Comparison of ENCODE assay signal across 9 cellular contexts in genomic region chr4:88696620-88697019, GRCh38. TPM values are rescaled to one million over a fixed set of nuclear protein-coding genes. Genes with fewer than 3 reads are reported as not detected.
DNase-seq lines count a peak whose midpoint lies in the region; ATAC-seq and TF ChIP-seq lines count a peak whose summit lies in the region.
"Had no signal": no experiment of that assay in that cellular context is flagged by ENCODE, and none has a peak within 500 bp of the region (broad histone marks: within the 10 kb centered on the region; RNA-seq: fewer than 3 reads in every experiment).

No MANE protein-coding gene starts in this region.

- no peaks in the 10 kb centered on the region for H3K9me3 Mint-ChIP-seq in activated naive CD4-positive, alpha-beta T cell treated with anti-CD3 and anti-CD28 coated beads for 36 hours
- H3K9me3 Mint-ChIP-seq in memory B cell = no peaks in the 10 kb centered on the region

- DNase-seq in activated naive CD4-positive, alpha-beta T cell treated with anti-CD3 and anti-CD28 coated beads for 36 hours = no peak
- no peak for DNase-seq in activated naive CD4-positive, alpha-beta T cell treated with Interleukin-2 at 50 U/mL for 16 hours
- DNase-seq in astrocyte of the spinal cord (ENCODE audit: low read depth, low spot score) = no peak
- no peak for DNase-seq in memory B cell (ENCODE audit: low spot score in 2 of 2)
- DNase-seq in DMS 273 (lab: John Stamatoyannopoulos, UW; ENCODE audit: unreplicated experiment) = no peak
- DNase-seq: Calu3 had no signal

- 90% methylated on average over 7 of the region's 7 CpGs for WGBS in thymus

- no peaks in the 10 kb centered on the region for H3K27me3 Mint-ChIP-seq in activated naive CD4-positive, alpha-beta T cell treated with anti-CD3 and anti-CD28 coated beads for 36 hours (ENCODE audit: low read depth)
- no peaks in the 10 kb centered on the region for H3K27me3 Mint-ChIP-seq in memory B cell

- CTCF ChIA-PET in activated naive CD4-positive, alpha-beta T cell treated with anti-CD3 and anti-CD28 coated beads for 36 hours (lab: Charles Lee) = interaction anchor here (1.3 to 1.6 kb wide), 2 partner anchors 157 kb away, joined by 5 read pairs; no protein-coding TSS in a partner anchor

- in situ Hi-C loops in astrocyte of the spinal cord (cut with HindIII; ENCODE audit: low sequenced_read_pairs) = no loop called here

- H3K4me1 ChIP-seq in thymus (ENCODE audit: control insufficient read depth, insufficient read depth, low read length) = no peaks in the 10 kb centered on the region

- H3K36me3 Mint-ChIP-seq in activated naive CD4-positive, alpha-beta T cell treated with anti-CD3 and anti-CD28 coated beads for 36 hours (ENCODE audit: low read depth) = peaks cover 2% of the 10 kb centered on the region
- H3K36me3 Mint-ChIP-seq in memory B cell = peaks cover 17% of the 10 kb centered on the region

- peak overlapping the region; percentile 82 for H3K4me3 Mint-ChIP-seq in activated naive CD4-positive, alpha-beta T cell treated with anti-CD3 and anti-CD28 coated beads for 36 hours
- H3K4me3 Mint-ChIP-seq in memory B cell = peak overlapping the region; percentile 90

- H3K4me3 ChIP-seq in astrocyte of the spinal cord (ENCODE audit: low read depth, low read length) (peak overlapping the region; percentile 70), thymus (ENCODE audit: low read length) (peak overlapping the region; percentile 62)

- H3K36me3 ChIP-seq in thymus (ENCODE audit: control insufficient read depth, insufficient read depth) = peaks cover 2% of the 10 kb centered on the region

- TF ChIP-seq CTCF in astrocyte of the spinal cord (IDR thresholded peaks at IDR 0.05; ENCODE audit: low read depth, low read length) = no peak

- ATAC-seq in memory B cell (ENCODE audit: low read depth) (no peak), HG02973 (IDR thresholded peaks at IDR 0.05; ENCODE audit: unreplicated experiment) (no peak), GM21737 (IDR thresholded peaks at IDR 0.05; ENCODE audit: unreplicated experiment) (no peak)

- H3K27me3 ChIP-seq in thymus (ENCODE audit: control insufficient read depth, insufficient read depth) = no peaks in the 10 kb centered on the region

- H3K4me1 Mint-ChIP-seq in activated naive CD4-positive, alpha-beta T cell treated with anti-CD3 and anti-CD28 coated beads for 36 hours (ENCODE audit: low read depth) = peaks cover 11% of the 10 kb centered on the region
- H3K4me1 Mint-ChIP-seq in memory B cell = peaks cover 9% of the 10 kb centered on the region

- H3K27ac Mint-ChIP-seq in activated naive CD4-positive, alpha-beta T cell treated with anti-CD3 and anti-CD28 coated beads for 36 hours = peak overlapping the region; percentile 38
- H3K27ac Mint-ChIP-seq in memory B cell = peak overlapping the region; percentile 88

- intact Hi-C loops in activated naive CD4-positive, alpha-beta T cell treated with anti-CD3 and anti-CD28 coated beads for 36 hours (cut with micrococcal nuclease) = loop anchor here (5.0 kb wide), 1 partner anchor 416 kb away; the partner anchor contains the start of gene TIGD2

- no peak overlapping the region for H3K27ac ChIP-seq in thymus (ENCODE audit: low read depth)

- no peaks in the 10 kb centered on the region for H3K9me3 ChIP-seq in thymus (ENCODE audit: control insufficient read depth)

RNA-seq across cellular contexts. Expression of gene NAP1L5, which starts 1.0 kb away (rescaled TPM):
- 1 to 10 TPM; 3.5 to 3.9 TPM for total RNA-seq in activated naive CD4-positive, alpha-beta T cell treated with anti-CD3 and anti-CD28 coated beads for 36 hours
- 9.4 TPM for polyA plus RNA-seq in thymus
- total RNA-seq: Calu3 had no signal
